Comparison of ENCODE assay signal across 8 cellular contexts in the genomic region with DNA sequence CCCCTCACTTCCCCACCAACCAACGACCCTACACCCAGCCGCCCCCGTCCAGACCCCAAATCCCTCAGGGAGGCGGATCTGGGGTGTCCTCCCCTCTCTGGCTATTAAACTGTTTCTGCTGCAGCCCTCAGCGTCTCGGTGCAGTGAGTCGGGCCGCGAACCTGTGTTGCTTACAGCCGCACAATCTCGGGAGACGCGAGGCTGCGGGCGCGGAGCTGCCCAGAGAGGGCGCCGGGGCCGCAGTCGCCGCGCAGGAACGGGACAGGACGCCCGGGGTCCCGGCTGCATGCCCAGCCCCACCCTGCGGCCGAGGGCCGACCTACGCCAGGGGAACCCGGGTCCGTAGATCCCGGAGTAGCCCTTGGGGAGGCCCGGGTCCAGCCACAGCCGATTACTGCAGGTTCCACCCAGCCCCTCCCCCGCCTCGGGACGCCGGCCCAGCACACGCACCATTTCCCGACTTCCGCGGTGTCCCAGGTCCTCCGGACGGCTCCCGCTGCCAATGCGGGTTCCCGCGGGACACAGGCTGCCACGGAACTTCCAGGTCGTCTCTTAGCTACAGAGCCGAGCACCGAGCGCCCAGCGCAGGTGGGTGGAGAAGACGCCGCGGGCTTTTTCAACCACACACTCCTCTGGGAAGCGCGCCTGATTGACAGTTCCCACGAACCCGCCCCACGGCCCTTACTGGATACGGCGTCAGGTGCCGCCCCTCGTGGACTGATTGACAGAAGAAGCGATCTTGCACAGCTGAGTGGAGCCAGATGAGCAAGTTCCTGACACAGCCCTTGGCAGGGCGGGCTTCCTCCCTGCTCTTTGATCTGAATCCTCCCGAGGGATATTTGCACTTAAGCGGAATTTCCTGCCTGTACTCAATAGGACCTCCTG. TPM values are rescaled to one million over a fixed set of nuclear protein-coding genes. Genes with fewer than 3 reads are reported as not detected.
DNase-seq lines count a peak whose midpoint lies in the region; ATAC-seq and TF ChIP-seq lines count a peak whose summit lies in the region.

ZNF799 (minus strand) TSS at position 654 of the 885 bp plus-strand sequence; CDS start at position 453, 201 bp downstream.

- peak within 1 kb of the TSS; percentile 82 for H3K4me3 ChIP-seq in kidney epithelial cell (ENCODE audit: low read depth, low read length)

- DNase-seq in AG08396 (ENCODE audit: low spot score) (peak; percentile 91), NCI-H345 (lab: John Stamatoyannopoulos, UW) (peak; percentile 85), cerebellar nuclear complex (lab: John Stamatoyannopoulos, UW) (peak; percentile 88 to 93), kidney epithelial cell (ENCODE audit: low read depth) (peak; percentile 93)
- DNase-seq in stimulated activated CD4-positive, alpha-beta T cell treated with anti-CD3 and anti-CD28 coated beads, Interleukin-15, amount 100 ng/mL, for 24 hours = peak; percentile 97

- TF ChIP-seq CTCF in kidney epithelial cell (IDR thresholded peaks at IDR 0.05; ENCODE audit: insufficient read depth, low read length, poor library complexity, severe bottlenecking) = no peak

- no peaks in the 10 kb centered on the region for H3K36me3 ChIP-seq in kidney epithelial cell (ENCODE audit: control insufficient read depth, insufficient read depth, low read length)

- no peaks in the 10 kb centered on the region for H3K27me3 ChIP-seq in kidney epithelial cell (ENCODE audit: control insufficient read depth, insufficient read depth, low read length)

- peak; percentile 69 for TF ChIP-seq POLR2A in GM18951 (IDR thresholded peaks at IDR 0.05; ENCODE audit: extremely low read depth, insufficient read depth, insufficient read length)

- in situ Hi-C loops in GM18951 (cut with MboI; ENCODE audit: low sequenced_read_pairs, unreplicated experiment) = no loop called here

- peak; percentile 85 for ATAC-seq in HG03196 (IDR thresholded peaks at IDR 0.05; ENCODE audit: unreplicated experiment)
- ATAC-seq in activated CD4-positive, CD25-positive, alpha-beta regulatory T cell treated with anti-CD3 and anti-CD28 coated beads, Interleukin-2, amount 50 U/mL, for 24 hours = peak; percentile 98

RNA-seq across cellular contexts. Expression of gene ZNF799, which starts in this region (rescaled TPM):
- total RNA-seq in kidney epithelial cell = 2.3 and 2.6 TPM in 2 replicates

Comparison
In these comparisons a context has a peak if more than half of its experiments do, and no peak if none do; other contexts are left out.
1. Peak in every context shown above with its lines: DNase-seq, ATAC-seq and H3K4me3 ChIP-seq.